ENCODE assay signal across 1 cellular context in genomic region chr11:76329084-76329648, GRCh38.
A peak's percentile ranks its signal among the peaks of the same experiment; 100 is the strongest.
TF ChIP-seq lines count a peak whose summit lies in the region.

No MANE protein-coding gene starts in this region.

TF ChIP-seq in HepG2, 621 proteins besides CTCF, POLR2A, EP300 and RAD21 (continued from another document and continues in another):
- TF ChIP-seq ZNF407 (CRISPR knock-in tag; IDR thresholded peaks at IDR 0.05; ENCODE audit: not compliant biosample characterization) = no peak
- TF ChIP-seq MTF1 (CRISPR knock-in tag; IDR thresholded peaks at IDR 0.05) = no peak
- TF ChIP-seq ZNF136 (CRISPR knock-in tag; IDR thresholded peaks at IDR 0.05; ENCODE audit: low read depth) = no peak
- TF ChIP-seq ONECUT2 (CRISPR knock-in tag; IDR thresholded peaks at IDR 0.05) = no peak
- TF ChIP-seq CBX5 (CRISPR knock-in tag; IDR thresholded peaks at IDR 0.05; ENCODE audit: borderline replicate concordance) = peak; percentile 55; the same call in 1 of the 2 replicates
- peak; percentile 32; the same call in 1 of the 2 replicates for TF ChIP-seq MIER3 (CRISPR knock-in tag; IDR thresholded peaks at IDR 0.05; ENCODE audit: borderline replicate concordance)
- no peak for TF ChIP-seq POLR2G (IDR thresholded peaks at IDR 0.05; ENCODE audit: low read depth, low read length)
- no peak for TF ChIP-seq ZNF777 (CRISPR knock-in tag; IDR thresholded peaks at IDR 0.05)
- TF ChIP-seq ZBTB40 (IDR thresholded peaks at IDR 0.05) = no peak
- no peak for TF ChIP-seq ZBTB40 (CRISPR knock-in tag; IDR thresholded peaks at IDR 0.05)
- no peak for TF ChIP-seq ZBTB8A (CRISPR knock-in tag; IDR thresholded peaks at IDR 0.05; ENCODE audit: borderline replicate concordance, low read depth)
- TF ChIP-seq GLMP (CRISPR knock-in tag; IDR thresholded peaks at IDR 0.05; ENCODE audit: borderline replicate concordance) = no peak
- TF ChIP-seq ZSCAN25 (CRISPR knock-in tag; IDR thresholded peaks at IDR 0.05) = no peak
- TF ChIP-seq U2AF1 (optimal IDR thresholded peaks at IDR 0.05; ENCODE audit: low read depth, low read length) = no peak
- TF ChIP-seq NFIB (CRISPR knock-in tag; IDR thresholded peaks at IDR 0.05; ENCODE audit: borderline replicate concordance) = no peak
- TF ChIP-seq KDM6A (CRISPR knock-in tag; IDR thresholded peaks at IDR 0.05; ENCODE audit: low read depth) = peak; percentile 53; the same call in 1 of the 2 replicates
- TF ChIP-seq RNF219 (CRISPR knock-in tag; IDR thresholded peaks at IDR 0.05) = no peak
- TF ChIP-seq FOXK1 (CRISPR knock-in tag; IDR thresholded peaks at IDR 0.05; ENCODE audit: borderline replicate concordance, low read depth) = no peak
- TF ChIP-seq ISX (CRISPR knock-in tag; conservative IDR thresholded peaks at IDR 0.05) = no peak
- no peak for TF ChIP-seq SNAPC2 (CRISPR knock-in tag; IDR thresholded peaks at IDR 0.05)
- TF ChIP-seq ZNF256 (CRISPR knock-in tag; conservative IDR thresholded peaks at IDR 0.05) = no peak
- no peak for TF ChIP-seq THAP9 (CRISPR knock-in tag; IDR thresholded peaks at IDR 0.05; ENCODE audit: borderline replicate concordance)
- no peak for TF ChIP-seq ZNF788 (CRISPR knock-in tag; IDR thresholded peaks at IDR 0.05; ENCODE audit: borderline replicate concordance)
- no peak for TF ChIP-seq ZNF503 (CRISPR knock-in tag; IDR thresholded peaks at IDR 0.05)
- TF ChIP-seq SP2 (CRISPR knock-in tag; IDR thresholded peaks at IDR 0.05) = no peak
- TF ChIP-seq GATAD2A (CRISPR knock-in tag; IDR thresholded peaks at IDR 0.05) = peak; percentile 91
- no peak for TF ChIP-seq ZNF383 (CRISPR knock-in tag; IDR thresholded peaks at IDR 0.05; ENCODE audit: borderline replicate concordance)
- no peak for TF ChIP-seq ZNF564 (CRISPR knock-in tag; IDR thresholded peaks at IDR 0.05)
- no peak for TF ChIP-seq ETV6 (CRISPR knock-in tag; conservative IDR thresholded peaks at IDR 0.05)
